1 cellular context compared by ENCODE assay signal in the genomic region with DNA sequence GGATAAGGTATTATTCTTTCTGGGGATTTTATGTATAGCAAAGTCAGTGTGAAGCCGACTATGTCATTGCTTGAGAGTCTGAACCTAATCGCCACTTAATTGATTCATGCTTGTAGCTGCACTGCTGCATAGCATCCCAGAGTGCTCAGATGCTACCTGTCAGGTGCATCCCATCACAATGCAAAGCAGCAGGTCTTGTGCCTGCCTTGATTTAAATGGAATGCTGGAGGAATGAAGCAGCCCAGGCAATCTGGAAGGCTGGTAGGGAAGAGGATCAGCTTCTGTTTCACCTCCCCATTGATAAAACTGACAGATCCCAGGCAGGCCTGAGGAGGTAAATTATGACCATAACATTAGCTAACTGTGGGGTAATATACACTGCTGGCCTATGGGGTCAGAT.
TF ChIP-seq lines count a peak whose summit lies in the region.

No MANE protein-coding gene starts in this region.

TF ChIP-seq in GM23338, 12 proteins besides CTCF, POLR2A, EP300 and RAD21 (continued from another document):
- TF ChIP-seq, protein P1, sequence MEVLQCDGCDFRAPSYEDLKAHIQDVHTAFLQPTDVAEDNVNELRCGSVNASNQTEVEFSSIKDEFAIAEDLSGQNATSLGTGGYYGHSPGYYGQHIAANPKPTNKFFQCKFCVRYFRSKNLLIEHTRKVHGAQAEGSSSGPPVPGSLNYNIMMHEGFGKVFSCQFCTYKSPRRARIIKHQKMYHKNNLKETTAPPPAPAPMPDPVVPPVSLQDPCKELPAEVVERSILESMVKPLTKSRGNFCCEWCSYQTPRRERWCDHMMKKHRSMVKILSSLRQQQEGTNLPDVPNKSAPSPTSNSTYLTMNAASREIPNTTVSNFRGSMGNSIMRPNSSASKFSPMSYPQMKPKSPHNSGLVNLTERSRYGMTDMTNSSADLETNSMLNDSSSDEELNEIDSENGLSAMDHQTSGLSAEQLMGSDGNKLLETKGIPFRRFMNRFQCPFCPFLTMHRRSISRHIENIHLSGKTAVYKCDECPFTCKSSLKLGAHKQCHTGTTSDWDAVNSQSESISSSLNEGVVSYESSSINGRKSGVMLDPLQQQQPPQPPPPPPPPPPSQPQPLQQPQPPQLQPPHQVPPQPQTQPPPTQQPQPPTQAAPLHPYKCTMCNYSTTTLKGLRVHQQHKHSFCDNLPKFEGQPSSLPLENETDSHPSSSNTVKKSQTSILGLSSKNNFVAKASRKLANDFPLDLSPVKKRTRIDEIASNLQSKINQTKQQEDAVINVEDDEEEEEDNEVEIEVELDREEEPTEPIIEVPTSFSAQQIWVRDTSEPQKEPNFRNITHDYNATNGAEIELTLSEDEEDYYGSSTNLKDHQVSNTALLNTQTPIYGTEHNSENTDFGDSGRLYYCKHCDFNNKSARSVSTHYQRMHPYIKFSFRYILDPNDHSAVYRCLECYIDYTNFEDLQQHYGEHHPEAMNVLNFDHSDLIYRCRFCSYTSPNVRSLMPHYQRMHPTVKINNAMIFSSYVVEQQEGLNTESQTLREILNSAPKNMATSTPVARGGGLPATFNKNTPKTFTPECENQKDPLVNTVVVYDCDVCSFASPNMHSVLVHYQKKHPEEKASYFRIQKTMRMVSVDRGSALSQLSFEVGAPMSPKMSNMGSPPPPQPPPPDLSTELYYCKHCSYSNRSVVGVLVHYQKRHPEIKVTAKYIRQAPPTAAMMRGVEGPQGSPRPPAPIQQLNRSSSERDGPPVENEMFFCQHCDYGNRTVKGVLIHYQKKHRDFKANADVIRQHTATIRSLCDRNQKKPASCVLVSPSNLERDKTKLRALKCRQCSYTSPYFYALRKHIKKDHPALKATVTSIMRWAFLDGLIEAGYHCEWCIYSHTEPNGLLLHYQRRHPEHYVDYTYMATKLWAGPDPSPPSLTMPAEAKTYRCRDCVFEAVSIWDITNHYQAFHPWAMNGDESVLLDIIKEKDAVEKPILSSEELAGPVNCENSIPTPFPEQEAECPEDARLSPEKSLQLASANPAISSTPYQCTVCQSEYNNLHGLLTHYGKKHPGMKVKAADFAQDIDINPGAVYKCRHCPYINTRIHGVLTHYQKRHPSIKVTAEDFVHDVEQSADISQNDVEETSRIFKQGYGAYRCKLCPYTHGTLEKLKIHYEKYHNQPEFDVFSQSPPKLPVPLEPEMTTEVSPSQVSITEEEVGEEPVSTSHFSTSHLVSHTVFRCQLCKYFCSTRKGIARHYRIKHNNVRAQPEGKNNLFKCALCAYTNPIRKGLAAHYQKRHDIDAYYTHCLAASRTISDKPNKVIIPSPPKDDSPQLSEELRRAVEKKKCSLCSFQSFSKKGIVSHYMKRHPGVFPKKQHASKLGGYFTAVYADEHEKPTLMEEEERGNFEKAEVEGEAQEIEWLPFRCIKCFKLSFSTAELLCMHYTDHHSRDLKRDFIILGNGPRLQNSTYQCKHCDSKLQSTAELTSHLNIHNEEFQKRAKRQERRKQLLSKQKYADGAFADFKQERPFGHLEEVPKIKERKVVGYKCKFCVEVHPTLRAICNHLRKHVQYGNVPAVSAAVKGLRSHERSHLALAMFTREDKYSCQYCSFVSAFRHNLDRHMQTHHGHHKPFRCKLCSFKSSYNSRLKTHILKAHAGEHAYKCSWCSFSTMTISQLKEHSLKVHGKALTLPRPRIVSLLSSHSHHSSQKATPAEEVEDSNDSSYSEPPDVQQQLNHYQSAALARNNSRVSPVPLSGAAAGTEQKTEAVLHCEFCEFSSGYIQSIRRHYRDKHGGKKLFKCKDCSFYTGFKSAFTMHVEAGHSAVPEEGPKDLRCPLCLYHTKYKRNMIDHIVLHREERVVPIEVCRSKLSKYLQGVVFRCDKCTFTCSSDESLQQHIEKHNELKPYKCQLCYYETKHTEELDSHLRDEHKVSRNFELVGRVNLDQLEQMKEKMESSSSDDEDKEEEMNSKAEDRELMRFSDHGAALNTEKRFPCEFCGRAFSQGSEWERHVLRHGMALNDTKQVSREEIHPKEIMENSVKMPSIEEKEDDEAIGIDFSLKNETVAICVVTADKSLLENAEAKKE (CRISPR knock-in tag; IDR thresholded peaks at IDR 0.05) = no peak
- no peak for TF ChIP-seq ZNF331 (CRISPR knock-in tag; IDR thresholded peaks at IDR 0.05; ENCODE audit: low read depth)
- no peak for TF ChIP-seq CREB1 (CRISPR knock-in tag; IDR thresholded peaks at IDR 0.05; ENCODE audit: low read depth)
- no peak for TF ChIP-seq JUNB (IDR thresholded peaks at IDR 0.05; ENCODE audit: unreplicated experiment)
- no peak for TF ChIP-seq POLR2AphosphoS5 (IDR thresholded peaks at IDR 0.05; ENCODE audit: low read depth)
- TF ChIP-seq ZNF114 (CRISPR knock-in tag; IDR thresholded peaks at IDR 0.05) = no peak
- TF ChIP-seq EZH2phosphoT487 (IDR thresholded peaks at IDR 0.05; ENCODE audit: unreplicated experiment) = no peak
- TF ChIP-seq, protein P2, sequence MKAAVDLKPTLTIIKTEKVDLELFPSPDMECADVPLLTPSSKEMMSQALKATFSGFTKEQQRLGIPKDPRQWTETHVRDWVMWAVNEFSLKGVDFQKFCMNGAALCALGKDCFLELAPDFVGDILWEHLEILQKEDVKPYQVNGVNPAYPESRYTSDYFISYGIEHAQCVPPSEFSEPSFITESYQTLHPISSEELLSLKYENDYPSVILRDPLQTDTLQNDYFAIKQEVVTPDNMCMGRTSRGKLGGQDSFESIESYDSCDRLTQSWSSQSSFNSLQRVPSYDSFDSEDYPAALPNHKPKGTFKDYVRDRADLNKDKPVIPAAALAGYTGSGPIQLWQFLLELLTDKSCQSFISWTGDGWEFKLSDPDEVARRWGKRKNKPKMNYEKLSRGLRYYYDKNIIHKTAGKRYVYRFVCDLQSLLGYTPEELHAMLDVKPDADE (IDR thresholded peaks at IDR 0.05) = no peak
